ENCODE assay signal across 16 cellular contexts in the genomic region with DNA sequence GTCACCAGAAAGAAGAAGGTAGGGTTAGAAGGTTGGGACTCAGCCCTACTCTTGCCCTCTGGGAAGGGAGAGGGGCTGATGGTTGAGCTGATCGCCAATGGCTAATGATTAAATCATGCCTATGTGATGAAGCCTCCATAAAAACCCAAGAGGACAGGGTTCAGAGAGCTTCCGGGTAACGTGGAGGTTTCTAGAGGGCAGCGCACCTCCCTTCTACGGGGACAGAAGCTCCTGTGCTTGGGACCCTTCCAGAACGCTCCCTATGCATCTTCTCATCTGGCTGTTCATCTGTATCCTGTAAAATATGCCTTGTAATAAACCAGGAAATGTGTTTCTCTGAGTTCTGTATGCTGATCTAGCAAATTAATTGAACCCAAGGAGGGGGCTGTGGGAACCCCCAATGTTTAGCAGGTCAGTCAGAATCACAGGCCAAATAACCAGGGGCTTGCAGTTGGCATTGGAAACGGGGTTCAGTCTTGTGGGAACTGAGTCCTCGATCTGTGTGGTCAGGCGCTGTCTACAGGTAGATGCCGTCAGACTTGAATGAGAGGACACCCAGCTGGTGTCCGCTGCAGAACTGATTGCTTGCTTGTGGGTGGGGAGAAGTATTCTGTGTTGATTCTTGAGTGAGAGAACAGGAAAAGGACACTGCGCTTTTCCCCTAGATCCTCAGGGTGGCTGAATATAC. TPM values are rescaled to one million over a fixed set of nuclear protein-coding genes. Genes with fewer than 3 reads are reported as not detected.
DNase-seq lines count a peak whose midpoint lies in the region; ATAC-seq and TF ChIP-seq lines count a peak whose summit lies in the region.
"Had no signal": no experiment of that assay in that cellular context is flagged by ENCODE, and none has a peak within 500 bp of the region (broad histone marks: within the 10 kb centered on the region; RNA-seq: fewer than 3 reads in every experiment).

No MANE protein-coding gene starts in this region.

- H3K79me2 ChIP-seq in DOHH2 (ENCODE audit: control insufficient read depth, low read length), result no peaks in the 10 kb centered on the region

- CTCF ChIA-PET in naive thymus-derived CD4-positive, alpha-beta T cell (lab: Charles Lee), result no interaction called here

- no peak for DNase-seq in T-helper 1 cell
- DNase-seq in naive thymus-derived CD4-positive, alpha-beta T cell, result no peak
- no peak for DNase-seq in DMS 273 treated with DMSO at 0.1 percent for 48 hours (lab: John Stamatoyannopoulos, UW)
- no peak for DNase-seq in SKM-1 (lab: John Stamatoyannopoulos, UW; ENCODE audit: unreplicated experiment)
- no peak for DNase-seq in OCI-M1 (lab: John Stamatoyannopoulos, UW)

- intact Hi-C loops in naive thymus-derived CD4-positive, alpha-beta T cell (cut with micrococcal nuclease), result loop anchor here (1.0 kb wide), 2 partner anchors 8 to 82 kb away; a partner anchor contains a TSS

- H3K9me3 Mint-ChIP-seq in T-helper 1 cell treated with Interleukin-12 subunit alpha and Interleukin-12 subunit beta and Interleukin-4 antibody, amounts not matched to agents 30 μg/mL and 1 μg/mL, for 36 hours, result peaks cover 5% of the 10 kb centered on the region
- peaks cover 5% of the 10 kb centered on the region for H3K9me3 Mint-ChIP-seq in activated naive CD8-positive, alpha-beta T cell (ENCODE audit: low read depth)
- peaks cover 0 to 9% (median 5%) of the 10 kb centered on the region in 11 donors for H3K9me3 Mint-ChIP-seq in naive thymus-derived CD4-positive, alpha-beta T cell

- H3F3A ChIP-seq in DOHH2 (ENCODE audit: control insufficient read depth, insufficient read depth), result peaks cover 13% of the 10 kb centered on the region

- peaks cover 25% of the 10 kb centered on the region for H3K27me3 ChIP-seq in DOHH2 (ENCODE audit: control insufficient read depth, low read length)
- H3K27me3 ChIP-seq in naive thymus-derived CD4-positive, alpha-beta T cell (ENCODE audit: control insufficient read depth in 2 of 2, insufficient read depth in 2 of 2, low read length in 2 of 2), result no peaks in the 10 kb centered on the region
- H3K27me3 ChIP-seq: body of pancreas, dorsolateral prefrontal cortex, right atrium auricular region had no signal

- H3K4me2 ChIP-seq in DOHH2 (ENCODE audit: low read length), result peak overlapping the region; percentile 13

- peaks cover 44% of the 10 kb centered on the region for H3K4me1 Mint-ChIP-seq in T-helper 1 cell treated with Interleukin-12 subunit alpha and Interleukin-12 subunit beta and Interleukin-4 antibody, amounts not matched to agents 30 μg/mL and 1 μg/mL, for 36 hours (ENCODE audit: low read depth)
- peaks cover 44% of the 10 kb centered on the region for H3K4me1 Mint-ChIP-seq in activated naive CD8-positive, alpha-beta T cell (ENCODE audit: low read depth)
- H3K4me1 Mint-ChIP-seq in naive thymus-derived CD4-positive, alpha-beta T cell, result peaks cover 32 to 67% (median 53%) of the 10 kb centered on the region in 7 donors

- POLR2A ChIA-PET in naive thymus-derived CD4-positive, alpha-beta T cell (lab: Charles Lee), result no interaction called here

- no peak for ATAC-seq in naive thymus-derived CD4-positive, alpha-beta T cell
- ATAC-seq: body of pancreas had no signal

- peak overlapping the region; percentile 85 for H3K27ac Mint-ChIP-seq in T-helper 1 cell treated with Interleukin-12 subunit alpha and Interleukin-12 subunit beta and Interleukin-4 antibody, amounts not matched to agents 30 μg/mL and 1 μg/mL, for 36 hours
- peak overlapping the region; percentile 66 for H3K27ac Mint-ChIP-seq in activated naive CD8-positive, alpha-beta T cell
- peak overlapping the region; percentile 54 to 94 (median 87) for H3K27ac Mint-ChIP-seq in naive thymus-derived CD4-positive, alpha-beta T cell

- H3K36me3 Mint-ChIP-seq in T-helper 1 cell treated with Interleukin-12 subunit alpha and Interleukin-12 subunit beta and Interleukin-4 antibody, amounts not matched to agents 30 μg/mL and 1 μg/mL, for 36 hours (ENCODE audit: low read depth), result peaks cover 7% of the 10 kb centered on the region
- H3K36me3 Mint-ChIP-seq in activated naive CD8-positive, alpha-beta T cell, result peaks cover 2% of the 10 kb centered on the region
- peaks cover 0 to 10% (median 0%) of the 10 kb centered on the region in 5 donors for H3K36me3 Mint-ChIP-seq in naive thymus-derived CD4-positive, alpha-beta T cell

- H3K27me3 Mint-ChIP-seq in T-helper 1 cell treated with Interleukin-12 subunit alpha and Interleukin-12 subunit beta and Interleukin-4 antibody, amounts not matched to agents 30 μg/mL and 1 μg/mL, for 36 hours (ENCODE audit: low read depth), result peaks cover 19% of the 10 kb centered on the region
- no peaks in the 10 kb centered on the region for H3K27me3 Mint-ChIP-seq in activated naive CD8-positive, alpha-beta T cell
- H3K27me3 Mint-ChIP-seq in naive thymus-derived CD4-positive, alpha-beta T cell, result peaks cover 0 to 10% (median 0%) of the 10 kb centered on the region in 5 donors

- peak overlapping the region; percentile 61 for H3K4me3 Mint-ChIP-seq in T-helper 1 cell treated with Interleukin-12 subunit alpha and Interleukin-12 subunit beta and Interleukin-4 antibody, amounts not matched to agents 30 μg/mL and 1 μg/mL, for 36 hours
- peak overlapping the region; percentile 17 for H3K4me3 Mint-ChIP-seq in activated naive CD8-positive, alpha-beta T cell
- H3K4me3 Mint-ChIP-seq in naive thymus-derived CD4-positive, alpha-beta T cell, result peak overlapping the region; percentile 51 to 80 (median 67)

- H3K4me1 ChIP-seq in DOHH2 (ENCODE audit: control insufficient read depth, low read length), result peaks cover 52% of the 10 kb centered on the region
- peaks cover 27 to 31% of the 10 kb centered on the region in 2 donors for H3K4me1 ChIP-seq in naive thymus-derived CD4-positive, alpha-beta T cell (ENCODE audit: control insufficient read depth in 2 of 2, insufficient read depth in 2 of 2, low read length in 2 of 2)

- no peaks in the 10 kb centered on the region for H3K9me3 ChIP-seq in DOHH2 (ENCODE audit: control insufficient read depth, insufficient read depth, low read length)
- no peaks in the 10 kb centered on the region for H3K9me3 ChIP-seq in naive thymus-derived CD4-positive, alpha-beta T cell (ENCODE audit: control insufficient read depth in 2 of 3, low read length in 3 of 3)
- H3K9me3 ChIP-seq: body of pancreas, esophagus muscularis mucosa, right atrium auricular region, thoracic aorta had no signal

- H4K20me1 ChIP-seq in DOHH2 (ENCODE audit: control insufficient read depth, insufficient read depth, low read depth, low read length), result no peaks in the 10 kb centered on the region

- no peaks in the 10 kb centered on the region for H3K36me3 ChIP-seq in DOHH2 (ENCODE audit: control insufficient read depth, low read length)
- no peaks in the 10 kb centered on the region for H3K36me3 ChIP-seq in naive thymus-derived CD4-positive, alpha-beta T cell (ENCODE audit: control insufficient read depth in 2 of 3, insufficient read depth in 3 of 3, low read length in 3 of 3)
- H3K36me3 ChIP-seq: esophagus muscularis mucosa, right atrium auricular region, thoracic aorta had no signal

- H3K4me3 ChIP-seq in DOHH2 (ENCODE audit: low read length), result no peak overlapping the region
- peak overlapping the region; percentile 25 for H3K4me3 ChIP-seq in naive thymus-derived CD4-positive, alpha-beta T cell (ENCODE audit: low read length)
- H3K4me3 ChIP-seq: body of pancreas, dorsolateral prefrontal cortex, esophagus muscularis mucosa, right atrium auricular region, thoracic aorta had no signal

- no peak overlapping the region for H3K27ac ChIP-seq in DOHH2 (ENCODE audit: low read depth, low read length)
- no peak overlapping the region for H3K27ac ChIP-seq in naive thymus-derived CD4-positive, alpha-beta T cell (ENCODE audit: low read depth, low read length)
- H3K27ac ChIP-seq: 22Rv1, body of pancreas, esophagus muscularis mucosa, right atrium auricular region, thoracic aorta had no signal

- TF ChIP-seq CTCF in DOHH2 (IDR thresholded peaks at IDR 0.05; ENCODE audit: low read depth, low read length, poor library complexity, severe bottlenecking), result no peak

- H3K9me2 ChIP-seq in DOHH2 (replicated peaks; ENCODE audit: control insufficient read depth, low read length), result no peaks in the 10 kb centered on the region

RNA-seq across cellular contexts. Expression of a gene that starts 29.4 kb away (rescaled TPM):
- total RNA-seq in naive thymus-derived CD4-positive, alpha-beta T cell, result not detected
- not detected for polyA plus RNA-seq in naive thymus-derived CD4-positive, alpha-beta T cell
- total RNA-seq: body of pancreas; esophagus muscularis mucosa; lung microvascular endothelial cell; right atrium auricular region; T-helper 2 cell treated with Interferon-gamma antibody and Interleukin-4, amounts not matched to agents 100 ng/mL and 5 ng/mL, for 36 hours; thoracic aorta had no signal

RNA-seq across cellular contexts. Expression of a gene that starts 29.5 kb away (rescaled TPM):
- 100 to 1,000 TPM in 1 of 5 experiments, 10 to 100 TPM in 4; 61.4 to 115 (median 72.5) TPM for total RNA-seq in naive thymus-derived CD4-positive, alpha-beta T cell
- polyA plus RNA-seq in naive thymus-derived CD4-positive, alpha-beta T cell, result 1 to 10 TPM; 2.4 to 5.2 TPM

Comparison
In these comparisons a context has a peak if more than half of its experiments do, and no peak if none do; other contexts are left out.
1. H3K4me3 Mint-ChIP-seq: peak in every context shown above with its lines; median percentile 67 in naive thymus-derived CD4-positive, alpha-beta T cell; 61 in T-helper 1 cell treated with Interleukin-12 subunit alpha and Interleukin-12 subunit beta and Interleukin-4 antibody, amounts not matched to agents 30 μg/mL and 1 μg/mL, for 36 hours; 17 in activated naive CD8-positive, alpha-beta T cell.